ENCODE assay signal across 1 cellular context in the genomic region with DNA sequence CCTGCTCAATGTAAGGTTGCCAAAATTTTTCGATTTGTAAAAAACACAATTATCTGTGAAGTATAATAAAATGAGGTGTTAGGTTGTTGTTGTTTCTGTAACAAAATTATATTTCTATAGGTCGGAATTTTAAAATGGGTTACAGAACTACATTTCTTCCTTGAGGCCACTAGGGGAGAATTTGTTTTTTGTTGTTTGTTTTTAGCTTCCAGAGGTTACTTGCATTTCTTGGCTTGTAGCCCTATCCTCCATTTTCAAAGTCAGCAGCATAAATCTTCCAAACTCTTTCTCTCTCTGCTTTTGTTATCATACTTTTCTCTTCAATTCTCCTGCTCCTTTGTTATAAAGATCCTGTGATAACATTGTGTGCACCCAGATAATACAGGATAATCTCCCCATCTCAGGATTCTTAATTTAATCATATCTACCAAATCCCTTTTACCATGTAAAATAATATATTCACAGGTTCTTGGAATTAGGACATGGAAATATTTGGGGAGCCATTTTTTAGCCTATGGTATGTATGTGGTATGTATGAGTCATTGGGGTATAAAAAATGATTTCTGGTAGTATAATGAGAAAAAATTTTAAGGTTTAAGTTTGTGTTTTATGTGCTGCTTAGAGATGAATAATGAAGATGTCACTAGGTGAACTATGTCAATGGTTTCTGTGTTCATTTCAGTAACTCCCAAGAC.
TF ChIP-seq lines count a peak whose summit lies in the region.

No MANE protein-coding gene starts in this region.

TF ChIP-seq in K562, 482 proteins besides CTCF, POLR2A, EP300 and RAD21:
- TF ChIP-seq SOX6 (IDR thresholded peaks at IDR 0.05) (peak; percentile 35; the same call in 1 of the 2 replicates), PHTF2 (CRISPR knock-in tag; IDR thresholded peaks at IDR 0.05) (no peak), RBM25 (IDR thresholded peaks at IDR 0.05; ENCODE audit: low read depth, low read length, severe bottlenecking) (peak; percentile 57)
